Comparison of ENCODE assay signal across 8 cellular contexts in the genomic region with DNA sequence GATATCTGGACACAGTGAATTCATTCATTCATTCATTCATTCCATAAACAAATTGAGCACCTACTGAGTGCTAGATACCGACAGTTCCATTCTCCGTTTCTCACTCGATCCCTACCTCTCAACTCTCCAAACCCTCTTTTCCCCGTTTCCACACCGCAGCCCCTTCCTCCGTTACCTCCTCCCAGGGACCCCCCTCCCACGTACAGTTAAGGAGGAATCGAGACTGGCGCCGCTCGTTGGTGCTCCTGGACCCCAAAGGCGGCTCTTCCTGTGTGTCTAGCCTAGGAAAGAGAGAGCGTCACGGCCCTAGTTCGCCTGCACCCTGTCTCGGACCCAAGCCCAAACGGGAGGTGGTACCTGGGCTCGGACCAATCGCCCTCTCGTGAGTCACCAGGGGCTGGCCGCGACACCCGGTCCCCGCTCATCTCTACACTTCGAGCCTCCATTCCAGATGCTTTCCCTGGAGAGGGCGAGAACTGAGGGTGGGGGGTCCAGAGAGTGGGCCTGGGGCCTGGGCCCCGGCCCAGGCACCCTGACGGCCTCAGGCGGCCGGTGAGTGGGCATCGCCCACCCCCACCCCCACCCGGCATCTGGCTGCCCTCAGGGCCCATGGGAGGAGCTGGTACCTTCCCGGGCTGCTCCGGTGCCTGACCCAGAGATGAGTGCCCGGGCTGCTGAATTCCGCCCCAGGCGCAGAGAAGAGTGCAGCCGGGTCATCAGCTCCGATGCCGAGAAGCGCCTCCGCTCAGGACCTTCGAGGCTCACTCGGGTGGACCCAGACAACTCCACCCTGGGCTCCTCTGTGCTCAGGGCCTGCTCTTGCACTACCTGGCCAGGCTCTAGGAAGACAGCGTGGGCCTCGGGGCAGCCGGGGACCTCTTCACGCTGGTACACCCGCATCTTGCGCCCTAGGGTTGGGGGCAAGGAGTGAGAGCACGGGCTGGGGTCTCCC. TPM values are rescaled to one million over a fixed set of nuclear protein-coding genes. Genes with fewer than 3 reads are reported as not detected.
DNase-seq lines count a peak whose midpoint lies in the region; ATAC-seq and TF ChIP-seq lines count a peak whose summit lies in the region.

No MANE protein-coding gene starts in this region.

- CTCF ChIA-PET in AG04449 (lab: Yijun Ruan, JAX) (interaction anchor here (2.2 kb wide), 1 partner anchor 9 kb away, joined by 8 read pairs; no protein-coding TSS in a partner anchor), MCF 10A (lab: Yijun Ruan, JAX) (no interaction called here)

- H3K27me3 ChIP-seq in HUES48 (ENCODE audit: control insufficient read depth, insufficient read depth, low read length) = no peaks in the 10 kb centered on the region

- peak overlapping the region; percentile 73 for H3K4me3 Mint-ChIP-seq in MCF 10A (ENCODE audit: unreplicated experiment)

- ATAC-seq in mucosa of descending colon (no peak), HG02884 (IDR thresholded peaks at IDR 0.05; ENCODE audit: unreplicated experiment) (no peak)

- TF ChIP-seq CTCF in AG04449 (IDR thresholded peaks at IDR 0.05; ENCODE audit: insufficient read depth, low read length, missing control alignments) (no peak), MCF 10A (IDR thresholded peaks at IDR 0.05; ENCODE audit: unreplicated experiment) (no peak), mucosa of descending colon (IDR thresholded peaks at IDR 0.05) (no peak)

- peak overlapping the region; percentile 49 for H3K9ac ChIP-seq in HUES48 (ENCODE audit: low read depth, low read length)

- H3K9me3 Mint-ChIP-seq in MCF 10A (ENCODE audit: unreplicated experiment) = no peaks in the 10 kb centered on the region

- H3K4me1 ChIP-seq in HUES48 (ENCODE audit: control insufficient read depth, insufficient read depth, low read length) (peaks cover 28% of the 10 kb centered on the region), mucosa of descending colon (ENCODE audit: low read depth) (peaks cover 5% of the 10 kb centered on the region)

- no peak overlapping the region for H3K27ac Mint-ChIP-seq in MCF 10A (ENCODE audit: low read depth, unreplicated experiment)

- no peaks in the 10 kb centered on the region for H3K9me3 ChIP-seq in HUES48 (ENCODE audit: control insufficient read depth, insufficient read depth, low read length)
- no peaks in the 10 kb centered on the region for H3K9me3 ChIP-seq in mucosa of descending colon

- peaks cover 24% of the 10 kb centered on the region for H3K36me3 ChIP-seq in HUES48 (ENCODE audit: control insufficient read depth, insufficient read depth, low read length)
- H3K36me3 ChIP-seq in mucosa of descending colon (ENCODE audit: low read depth) = no peaks in the 10 kb centered on the region

- peaks cover 9% of the 10 kb centered on the region for H3K36me3 Mint-ChIP-seq in MCF 10A (ENCODE audit: insufficient read depth, unreplicated experiment)

- DNase-seq in AG04449 (ENCODE audit: low read depth, low spot score) = no peak
- no peak for DNase-seq in MCF 10A (ENCODE audit: unreplicated experiment)
- DNase-seq in mucosa of descending colon = peak in 2 of 3 donors; percentile 59 to 68
- DNase-seq in kidney glomerular epithelial cell (lab: John Stamatoyannopoulos, UW) = no peak
- DNase-seq in superior temporal gyrus (ENCODE audit: extremely low spot score) = no peak
- DNase-seq in SHP77 (lab: John Stamatoyannopoulos, UW) = no peak

- H3K4me1 Mint-ChIP-seq in MCF 10A (ENCODE audit: insufficient read depth, unreplicated experiment) = peaks cover 6% of the 10 kb centered on the region

- POLR2A ChIA-PET in AG04449 (lab: Yijun Ruan, JAX) (interaction anchor here (0.6 to 1.1 kb wide), 4 partner anchors 9 to 54 kb away, joined by 3 to 8 read pairs (median 3); no protein-coding TSS in a partner anchor), MCF 10A (lab: Yijun Ruan, JAX) (no interaction called here)

- H3K27me3 Mint-ChIP-seq in MCF 10A (ENCODE audit: insufficient read depth, unreplicated experiment) = no peaks in the 10 kb centered on the region

- intact Hi-C loops in MCF 10A (cut with micrococcal nuclease) = no loop called here
- intact Hi-C loops in mucosa of descending colon (cut with DNase I, micrococcal nuclease) = no loop called here

- no TSS peak for BruUV-seq in MCF 10A (replicated peaks; lab: Mats Ljungman, UMichigan)

- peak overlapping the region; percentile 84 for H3K27ac ChIP-seq in HUES48 (ENCODE audit: low read depth, low read length)

- peak overlapping the region; percentile 53 for H3K4me3 ChIP-seq in AG04449 (ENCODE audit: low read depth, low read length)
- H3K4me3 ChIP-seq in HUES48 (ENCODE audit: low read depth, low read length) = peak overlapping the region; percentile 63
- peak overlapping the region; percentile 9 for H3K4me3 ChIP-seq in mucosa of descending colon

RNA-seq across cellular contexts. Expression of gene ARHGEF19, which starts 4.9 kb away (rescaled TPM):
- total RNA-seq in MCF 10A (2022) (1.7 and 1.9 TPM in 2 replicates), mucosa of descending colon (10 to 100 TPM in 1 of 3 donors, 1 to 10 TPM in 2; 5.3 to 13.3 (median 9.0) TPM)

RNA-seq across cellular contexts. Expression of gene CPLANE2, which starts 29.4 kb away (rescaled TPM):
- total RNA-seq in MCF 10A (2022) = 8.3 and 13.2 TPM in 2 replicates
- 1 to 10 TPM; 5.3 to 9.9 (median 5.9) TPM for total RNA-seq in mucosa of descending colon

RNA-seq across cellular contexts. Expression of gene EPHA2, which starts 51.7 kb away (rescaled TPM):
- total RNA-seq in MCF 10A (2022) (206 and 248 TPM in 2 replicates), mucosa of descending colon (10 to 100 TPM; 36.8 to 43.5 (median 43.5) TPM)

Comparison
In these comparisons a context has a peak if more than half of its experiments do, and no peak if none do; other contexts are left out.
1. DNase-seq: peak in mucosa of descending colon (2 of 3); none in AG04449 (single experiment), MCF 10A (single experiment), kidney glomerular epithelial cell (single experiment), superior temporal gyrus (single experiment) and SHP77 (0 of 2).
2. H3K4me3 ChIP-seq: peak in every context shown above with its lines; median percentile 63 in HUES48; 53 in AG04449; 9 in mucosa of descending colon.